Comparison of ENCODE assay signal across 32 cellular contexts in genomic region chr1:178648159-178648558, GRCh38.
"Had no signal": no experiment of that assay in that cellular context is flagged by ENCODE, and none has a peak within 500 bp of the region (broad histone marks: within the 10 kb centered on the region; RNA-seq: fewer than 3 reads in every experiment).

No MANE protein-coding gene starts in this region.

- H3K27ac ChIP-seq: ascending aorta, body of pancreas, brain microvascular endothelial cell, breast epithelium, cardiac muscle cell had no signal

- FAIRE-seq: bronchial epithelial cell had no signal

- H3K9me3 ChIP-seq: ascending aorta, body of pancreas, breast epithelium had no signal

- DNase-seq: activated effector memory CD4-positive, alpha-beta T cell treated with anti-CD3 and anti-CD28 coated beads, Interleukin-2, amount 50 U/mL, for 16 hours; activated effector memory CD4-positive, alpha-beta T cell treated with Interleukin-2 at 50 U/mL for 16 hours; activated gamma-delta T cell; activated gamma-delta T cell treated with Interleukin-2 at 50 U/mL for 16 hours; activated naive CD4-positive, alpha-beta T cell; activated naive CD4-positive, alpha-beta T cell treated with anti-CD3 and anti-CD28 coated beads for 36 hours; activated naive CD4-positive, alpha-beta T cell treated with anti-CD3 and anti-CD28 coated beads, Interleukin-2, amount 10 ng/mL, durations not matched to agents 7 days and 5 days; activated naive CD4-positive, alpha-beta T cell treated with anti-CD3 and anti-CD28 coated beads, Interleukin-2, amount 50 U/mL, for 16 hours; activated naive CD4-positive, alpha-beta T cell treated with Interleukin-2 at 50 U/mL for 16 hours; activated naive CD8-positive, alpha-beta T cell treated with anti-CD3 and anti-CD28 coated beads for 36 hours; activated naive CD8-positive, alpha-beta T cell treated with anti-CD3 and anti-CD28 coated beads, Interleukin-2, amount 10 ng/mL, durations not matched to agents 7 days and 5 days; activated naive CD8-positive, alpha-beta T cell treated with anti-CD3 and anti-CD28 coated beads, Interleukin-2, amount 50 U/mL, for 24 hours; activated T-cell treated with anti-CD3 and anti-CD28 coated beads, Interleukin-2, amount 50 U/mL, for 1 hour; activated T-cell treated with anti-CD3 and anti-CD28 coated beads, Interleukin-2, amount 50 U/mL, for 24 hours; activated T-cell treated with anti-CD3 and anti-CD28 coated beads, Interleukin-2, amount 50 U/mL, for 4 hours; activated T-cell treated with anti-CD3 and anti-CD28 coated beads, Interleukin-2, amount 50 U/mL, for 48 hours; activated T-cell treated with anti-CD3 and anti-CD28 coated beads, Interleukin-2, amount 50 U/mL, for 72 hours; amniotic stem cell; amygdala; anterior cingulate cortex; aorta; body of pancreas; brain microvascular endothelial cell; caudate nucleus; central memory CD4-positive, alpha-beta T cell; cerebellar nuclear complex had no signal

- H3K4me1 ChIP-seq: ascending aorta, breast epithelium had no signal

- ATAC-seq: activated naive CD4-positive, alpha-beta T cell treated with anti-CD3 and anti-CD28 coated beads, Interleukin-2, amount 50 U/mL, for 72 hours; activated naive CD8-positive, alpha-beta T cell treated with anti-CD3 and anti-CD28 coated beads, Interleukin-2, amount 50 U/mL, for 24 hours; activated T-cell treated with anti-CD3 and anti-CD28 coated beads, Interleukin-2, amount 50 U/mL, for 4 hours; activated T-cell treated with anti-CD3 and anti-CD28 coated beads, Interleukin-2, amount 50 U/mL, for 72 hours; activated T-helper 17 cell treated with anti-CD3 and anti-CD28 coated beads, Interleukin-2, amount 50 U/mL, for 72 hours; body of pancreas had no signal

- H3K27me3 ChIP-seq: ascending aorta, body of pancreas, brain microvascular endothelial cell, breast epithelium, cardiac muscle cell had no signal

- H3K36me3 ChIP-seq: ascending aorta, brain microvascular endothelial cell, breast epithelium, cardiac muscle cell had no signal

- H3K4me3 ChIP-seq: ascending aorta, body of pancreas, breast epithelium, cardiac muscle cell had no signal
